ENCODE assay signal across 25 cellular contexts in genomic region chr12:39348523-39348922, GRCh38.
"Had no signal": no experiment of that assay in that cellular context is flagged by ENCODE, and none has a peak within 500 bp of the region (broad histone marks: within the 10 kb centered on the region; RNA-seq: fewer than 3 reads in every experiment).

No MANE protein-coding gene starts in this region.

- DNase-seq: activated CD4-positive, alpha-beta T cell treated with anti-CD3 and anti-CD28 coated beads for 48 hours; activated CD4-positive, alpha-beta T cell treated with anti-CD3 and anti-CD28 coated beads, Interleukin-2, amount 50 U/mL, for 1 hour; activated CD4-positive, alpha-beta T cell treated with anti-CD3 and anti-CD28 coated beads, Interleukin-2, amount 50 U/mL, for 48 hours; activated CD8-positive, alpha-beta memory T cell treated with anti-CD3 and anti-CD28 coated beads for 24 hours; activated CD8-positive, alpha-beta T cell treated with anti-CD3 and anti-CD28 coated beads for 36 hours; activated gamma-delta T cell; activated naive CD4-positive, alpha-beta T cell; activated naive CD4-positive, alpha-beta T cell treated with anti-CD3 and anti-CD28 coated beads, Interleukin-2, amount 10 ng/mL, durations not matched to agents 7 days and 5 days; activated naive CD8-positive, alpha-beta T cell treated with anti-CD3 and anti-CD28 coated beads, Interleukin-2, amount 10 ng/mL, durations not matched to agents 7 days and 5 days; activated T-cell treated with anti-CD3 and anti-CD28 coated beads, Interleukin-2, amount 50 U/mL, for 48 hours; dorsolateral prefrontal cortex; effector memory CD4-positive, alpha-beta T cell; erythroblast; foreskin melanocyte; heart right ventricle; T-helper 2 cell had no signal

- H3K9me3 Mint-ChIP-seq: activated CD8-positive, alpha-beta T cell treated with anti-CD3 and anti-CD28 coated beads for 36 hours; activated naive CD4-positive, alpha-beta T cell treated with anti-CD3 and anti-CD28 coated beads, Interleukin-2, amount 10 ng/mL, durations not matched to agents 7 days and 5 days; activated naive CD4-positive, alpha-beta T cell treated with anti-CD3 and anti-CD28 coated beads, Interleukin-2, amount 50 U/mL, for 72 hours; activated naive CD8-positive, alpha-beta T cell treated with anti-CD3 and anti-CD28 coated beads, Interleukin-2, amount 10 ng/mL, durations not matched to agents 7 days and 5 days; brain; central memory CD8-positive, alpha-beta T cell; dendritic cell treated with granulocyte-macrophage colony-stimulating factor and Interleukin-4, amounts not matched to agents 40 ng/mL and 50 ng/mL, for 4 days had no signal

- H3K27ac Mint-ChIP-seq: activated CD8-positive, alpha-beta T cell treated with anti-CD3 and anti-CD28 coated beads for 36 hours; activated naive CD4-positive, alpha-beta T cell treated with anti-CD3 and anti-CD28 coated beads, Interleukin-2, amount 10 ng/mL, durations not matched to agents 7 days and 5 days; activated naive CD4-positive, alpha-beta T cell treated with anti-CD3 and anti-CD28 coated beads, Interleukin-2, amount 50 U/mL, for 72 hours; activated naive CD8-positive, alpha-beta T cell treated with anti-CD3 and anti-CD28 coated beads, Interleukin-2, amount 10 ng/mL, durations not matched to agents 7 days and 5 days; dendritic cell treated with granulocyte-macrophage colony-stimulating factor and Interleukin-4, amounts not matched to agents 40 ng/mL and 50 ng/mL, for 4 days had no signal

- H3K4me1 Mint-ChIP-seq: activated naive CD4-positive, alpha-beta T cell treated with anti-CD3 and anti-CD28 coated beads, Interleukin-2, amount 10 ng/mL, durations not matched to agents 7 days and 5 days; activated naive CD8-positive, alpha-beta T cell treated with anti-CD3 and anti-CD28 coated beads, Interleukin-2, amount 10 ng/mL, durations not matched to agents 7 days and 5 days; central memory CD8-positive, alpha-beta T cell had no signal

- H3K36me3 Mint-ChIP-seq: activated naive CD4-positive, alpha-beta T cell treated with anti-CD3 and anti-CD28 coated beads, Interleukin-2, amount 50 U/mL, for 72 hours had no signal

- H3K4me2 ChIP-seq: hepatocyte had no signal

- H3K27me3 ChIP-seq: ascending aorta, dorsolateral prefrontal cortex, esophagus muscularis mucosa, gastroesophageal sphincter, heart right ventricle, hepatocyte had no signal

- H3K4me3 Mint-ChIP-seq: activated CD8-positive, alpha-beta T cell treated with anti-CD3 and anti-CD28 coated beads for 36 hours; activated naive CD4-positive, alpha-beta T cell treated with anti-CD3 and anti-CD28 coated beads, Interleukin-2, amount 10 ng/mL, durations not matched to agents 7 days and 5 days; activated naive CD8-positive, alpha-beta T cell treated with anti-CD3 and anti-CD28 coated beads, Interleukin-2, amount 10 ng/mL, durations not matched to agents 7 days and 5 days; brain; central memory CD8-positive, alpha-beta T cell; dendritic cell treated with granulocyte-macrophage colony-stimulating factor and Interleukin-4, amounts not matched to agents 40 ng/mL and 50 ng/mL, for 4 days had no signal

- H3K27me3 Mint-ChIP-seq: activated CD8-positive, alpha-beta T cell treated with anti-CD3 and anti-CD28 coated beads for 36 hours; activated naive CD4-positive, alpha-beta T cell treated with anti-CD3 and anti-CD28 coated beads, Interleukin-2, amount 10 ng/mL, durations not matched to agents 7 days and 5 days; activated naive CD8-positive, alpha-beta T cell treated with anti-CD3 and anti-CD28 coated beads, Interleukin-2, amount 10 ng/mL, durations not matched to agents 7 days and 5 days; brain; central memory CD8-positive, alpha-beta T cell; dendritic cell treated with granulocyte-macrophage colony-stimulating factor and Interleukin-4, amounts not matched to agents 40 ng/mL and 50 ng/mL, for 4 days had no signal

- H2AFZ ChIP-seq: hepatocyte had no signal

- H3K79me2 ChIP-seq: hepatocyte had no signal

- H3K36me3 ChIP-seq: ascending aorta, esophagus muscularis mucosa, gastroesophageal sphincter had no signal

- H3K4me1 ChIP-seq: ascending aorta, esophagus muscularis mucosa, gastroesophageal sphincter had no signal

- H3K27ac ChIP-seq: ascending aorta, coronary artery, dorsolateral prefrontal cortex, esophagus muscularis mucosa, gastroesophageal sphincter, heart right ventricle, hepatocyte had no signal

- ATAC-seq: activated CD8-positive, alpha-beta T cell treated with anti-CD3 and anti-CD28 coated beads for 36 hours; activated naive CD4-positive, alpha-beta T cell treated with anti-CD3 and anti-CD28 coated beads, Interleukin-2, amount 50 U/mL, for 72 hours; gastroesophageal sphincter had no signal

- H3K9me3 ChIP-seq: ascending aorta, esophagus muscularis mucosa, gastroesophageal sphincter, heart right ventricle had no signal

- H3K4me3 ChIP-seq: ascending aorta, coronary artery, dorsolateral prefrontal cortex, esophagus muscularis mucosa, gastroesophageal sphincter, heart right ventricle, hepatocyte had no signal
